Comparison of ENCODE assay signal across 1 cellular context in genomic region chr2:101983928-101984327, GRCh38.
TF ChIP-seq lines count a peak whose summit lies in the region.

No MANE protein-coding gene starts in this region.

TF ChIP-seq in IMR-90, 13 proteins besides CTCF, POLR2A, EP300 and RAD21:
- TF ChIP-seq MAZ (IDR thresholded peaks at IDR 0.05; ENCODE audit: borderline replicate concordance, low read depth, low read length): no peak
- TF ChIP-seq MXI1 (IDR thresholded peaks at IDR 0.05; ENCODE audit: borderline replicate concordance, low read depth, low read length): no peak
- TF ChIP-seq CEBPB (IDR thresholded peaks at IDR 0.05; ENCODE audit: low read depth, low read length): no peak
TF ChIP-seq in IMR-90: peak in this region for 0.
